ENCODE assay signal across 22 cellular contexts in the genomic region with DNA sequence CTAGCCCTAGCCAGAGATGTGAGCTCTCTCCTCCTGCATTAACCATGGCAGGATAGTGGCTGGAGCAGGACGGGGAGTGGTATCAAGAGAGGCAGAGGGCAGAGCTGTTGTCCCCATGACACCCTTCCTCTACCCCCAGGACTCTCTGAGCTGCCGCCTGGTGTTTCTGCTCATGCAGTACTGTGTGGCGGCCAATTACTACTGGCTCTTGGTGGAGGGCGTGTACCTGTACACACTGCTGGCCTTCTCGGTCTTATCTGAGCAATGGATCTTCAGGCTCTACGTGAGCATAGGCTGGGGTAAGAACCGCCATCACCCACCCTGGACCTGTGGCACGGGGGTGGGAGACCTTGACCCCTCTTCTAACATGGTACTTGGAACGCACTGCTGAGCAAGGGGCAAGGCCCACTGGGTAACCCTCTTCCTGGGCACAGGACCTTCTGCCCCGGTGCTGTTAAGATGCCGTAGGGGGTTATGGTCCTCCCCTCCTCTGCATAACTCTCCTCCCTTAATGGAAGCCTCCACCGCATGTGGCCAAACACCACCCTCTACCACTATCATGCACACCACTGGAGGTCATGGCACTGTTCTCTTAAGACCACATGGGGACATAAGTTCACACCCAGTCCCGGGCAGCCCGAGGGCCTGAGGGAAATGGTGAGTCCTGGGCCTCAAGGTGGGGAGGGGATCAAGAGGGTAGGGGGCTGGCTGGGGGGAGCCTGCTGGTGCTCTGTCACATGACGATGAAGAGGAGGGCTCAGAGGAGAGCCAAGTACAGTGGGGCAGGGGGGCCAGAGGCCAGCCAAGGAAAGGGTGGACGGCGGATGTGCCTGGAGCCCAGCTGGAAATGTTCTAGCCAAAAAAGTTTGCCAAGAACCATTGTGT. TPM values are rescaled to one million over a fixed set of nuclear protein-coding genes. Genes with fewer than 3 reads are reported as not detected.
A peak's percentile ranks its signal among the peaks of the same experiment; 100 is the strongest.
DNase-seq lines count a peak whose midpoint lies in the region; ATAC-seq and TF ChIP-seq lines count a peak whose summit lies in the region.
"Had no signal": no experiment of that assay in that cellular context is flagged by ENCODE, and none has a peak within 500 bp of the region (broad histone marks: within the 10 kb centered on the region; RNA-seq: fewer than 3 reads in every experiment).

No MANE protein-coding gene starts in this region.

- H3K27ac Mint-ChIP-seq in CD14-positive monocyte (no peak overlapping the region), H9 (no peak overlapping the region)
- H3K27ac Mint-ChIP-seq in T-helper 2 cell treated with Interferon-gamma antibody and Interleukin-4, amounts not matched to agents 5 μg/mL and 100 μg/mL, for 36 hours, result no peak overlapping the region
- H3K27ac Mint-ChIP-seq: CD4-positive, alpha-beta T cell had no signal

- H4K5ac ChIP-seq in H9 (ENCODE audit: insufficient read length, low read depth, low read length), result no peak overlapping the region

- H3K4me1 ChIP-seq in H9 (ENCODE audit: insufficient read depth, low read length), result peaks cover 2% of the 10 kb centered on the region; the same call in 1 of the 2 replicates
- H3K4me1 ChIP-seq in sigmoid colon, result no peaks in the 10 kb centered on the region

- H3T11ph ChIP-seq in H9 (ENCODE audit: low read length), result no peak overlapping the region

- H3K4me2 ChIP-seq in H9 (ENCODE audit: insufficient read depth, insufficient read length, low read length), result no peak overlapping the region

- no peak for TF ChIP-seq POLR2A in sigmoid colon (IDR thresholded peaks at IDR 0.05)

- TF ChIP-seq EP300 in sigmoid colon (IDR thresholded peaks at IDR 0.05), result no peak

- H3K23me2 ChIP-seq in H9 (ENCODE audit: insufficient read length, low read depth, low read length, poor library complexity, severe bottlenecking), result no peaks in the 10 kb centered on the region

- H4K8ac ChIP-seq in H9 (replicated peaks; ENCODE audit: insufficient read length, low read depth, low read length), result no peak overlapping the region

- H3K4me1 Mint-ChIP-seq in CD14-positive monocyte, result no peaks in the 10 kb centered on the region
- peaks cover 13 to 18% of the 10 kb centered on the region in 2 experiments for H3K4me1 Mint-ChIP-seq in H9
- H3K4me1 Mint-ChIP-seq in T-helper 2 cell treated with Interferon-gamma antibody and Interleukin-4, amounts not matched to agents 5 μg/mL and 100 μg/mL, for 36 hours (ENCODE audit: low read depth), result no peaks in the 10 kb centered on the region

- H3K27ac ChIP-seq in H9 (ENCODE audit: insufficient read length, low read depth, low read length) (no peak overlapping the region), coronary artery (no peak overlapping the region), sigmoid colon (no peak overlapping the region)
- H3K27ac ChIP-seq: SK-N-MC had no signal

- H3K4me3 Mint-ChIP-seq in CD14-positive monocyte (no peak overlapping the region), H9 (no peak overlapping the region)
- H3K4me3 Mint-ChIP-seq in T-helper 2 cell treated with Interferon-gamma antibody and Interleukin-4, amounts not matched to agents 5 μg/mL and 100 μg/mL, for 36 hours, result no peak overlapping the region
- H3K4me3 Mint-ChIP-seq: CD4-positive, alpha-beta T cell had no signal

- no peaks in the 10 kb centered on the region for H3K79me2 ChIP-seq in H9 (ENCODE audit: insufficient read depth, low read length)

- H2AFZ ChIP-seq in H9 (ENCODE audit: low read length), result no peak overlapping the region

- peak; percentile 40 for DNase-seq in CD14-positive monocyte (ENCODE audit: low spot score)
- peak; percentile 6 for DNase-seq in H9
- peak; percentile 65 for DNase-seq in coronary artery (ENCODE audit: low spot score)
- peak; percentile 44 for DNase-seq in sigmoid colon
- DNase-seq in NCI-H2107 treated with DMSO at 0.1 percent for 48 hours (lab: John Stamatoyannopoulos, UW; ENCODE audit: unreplicated experiment), result no peak
- no peak for DNase-seq in sciatic nerve (ENCODE audit: low spot score)
- DNase-seq in T-helper 2 cell treated with Interferon-gamma antibody and Interleukin-4, amounts not matched to agents 5 μg/mL and 100 μg/mL, for 36 hours (ENCODE audit: low spot score), result no peak
- DNase-seq: CD4-positive, alpha-beta T cell; COR-L47; DMS 273 treated with DMSO at 0.1 percent for 48 hours; Kasumi-1; NCI-H1694; NCI-H2081; NCI-H2171 treated with DMSO at 0.1 percent for 48 hours; NCI-H526; OCI-M1; SHP77 had no signal

- no peak overlapping the region for H4K91ac ChIP-seq in H9 (ENCODE audit: insufficient read length, low read depth, low read length)

- H4K20me1 ChIP-seq in H9 (ENCODE audit: control insufficient read depth, insufficient read depth, insufficient read length), result no peaks in the 10 kb centered on the region

- H2AK5ac ChIP-seq in H9 (ENCODE audit: insufficient read length, low read length), result no peak overlapping the region

- H3K4ac ChIP-seq in H9 (ENCODE audit: low read depth, low read length), result no peak overlapping the region

- H3K27me3 ChIP-seq in H9 (ENCODE audit: insufficient read depth, low read length) (no peaks in the 10 kb centered on the region), sigmoid colon (no peaks in the 10 kb centered on the region)

- no peaks in the 10 kb centered on the region for H3K9me3 ChIP-seq in H9 (ENCODE audit: control insufficient read depth, low read depth, low read length)
- H3K9me3 ChIP-seq in sigmoid colon, result no peaks in the 10 kb centered on the region

- H3K27me3 Mint-ChIP-seq in CD14-positive monocyte (ENCODE audit: low read depth in 3 of 3) (peaks cover 0 to 13% (median 7%) of the 10 kb centered on the region in 3 donors), H9 (ENCODE audit: low read depth) (peaks cover 29% of the 10 kb centered on the region)
- peaks cover 13% of the 10 kb centered on the region for H3K27me3 Mint-ChIP-seq in T-helper 2 cell treated with Interferon-gamma antibody and Interleukin-4, amounts not matched to agents 5 μg/mL and 100 μg/mL, for 36 hours (ENCODE audit: low read depth)

- no peak overlapping the region for H2BK12ac ChIP-seq in H9 (ENCODE audit: insufficient read length, low read depth, low read length)

- WGBS in H9 (ENCODE audit: extremely low coverage, insufficient read length, low lambda C conversion rate), result no CpG with 5 or more reads among the region's 17 CpGs
- WGBS in sigmoid colon, 2 donors, result 91 to 92% methylated on average over 17 of the region's 17 CpGs

- H3K9ac ChIP-seq in H9 (ENCODE audit: extremely low read depth, insufficient read length, low read length), result no peak overlapping the region

- no peaks in the 10 kb centered on the region for H3K79me1 ChIP-seq in H9 (ENCODE audit: insufficient read depth, low read depth, low read length, poor library complexity, severe bottlenecking)

- H3K18ac ChIP-seq in H9 (ENCODE audit: insufficient read length, low read depth, low read length), result no peak overlapping the region

- no peak for TF ChIP-seq CTCF in CD14-positive monocyte (IDR thresholded peaks at IDR 0.05)
- no peak for TF ChIP-seq CTCF in H9 (conservative IDR thresholded peaks at IDR 0.05)
- no peak for TF ChIP-seq CTCF in coronary artery (IDR thresholded peaks at IDR 0.05)
- no peak for TF ChIP-seq CTCF in sigmoid colon (IDR thresholded peaks at IDR 0.05)

- H3K36me3 Mint-ChIP-seq in CD14-positive monocyte (no peaks in the 10 kb centered on the region), H9 (ENCODE audit: insufficient read depth in 1 of 3, low read depth in 3 of 3) (no peaks in the 10 kb centered on the region)
- no peaks in the 10 kb centered on the region for H3K36me3 Mint-ChIP-seq in T-helper 2 cell treated with Interferon-gamma antibody and Interleukin-4, amounts not matched to agents 5 μg/mL and 100 μg/mL, for 36 hours (ENCODE audit: low read depth)

- no peak overlapping the region for H2BK5ac ChIP-seq in H9 (ENCODE audit: insufficient read length, low read length)

- no peak overlapping the region for H2BK20ac ChIP-seq in H9 (ENCODE audit: low read depth, low read length, poor library complexity, severe bottlenecking)

- H3K36me3 ChIP-seq in sigmoid colon, result no peaks in the 10 kb centered on the region

- no peak overlapping the region for H3K23ac ChIP-seq in H9 (ENCODE audit: insufficient read length, low read depth, low read length)

- no peak overlapping the region for H2BK120ac ChIP-seq in H9 (ENCODE audit: low read depth, low read length, poor library complexity, severe bottlenecking)

- H3K9me3 Mint-ChIP-seq in CD14-positive monocyte (peaks cover 0 to 2% (median 0%) of the 10 kb centered on the region in 7 donors), H9 (no peaks in the 10 kb centered on the region; a peak in 1 of 5 replicates)
- no peaks in the 10 kb centered on the region for H3K9me3 Mint-ChIP-seq in T-helper 2 cell treated with Interferon-gamma antibody and Interleukin-4, amounts not matched to agents 5 μg/mL and 100 μg/mL, for 36 hours
- H3K9me3 Mint-ChIP-seq: CD4-positive, alpha-beta T cell had no signal

- H3K14ac ChIP-seq in H9 (ENCODE audit: insufficient read depth, low read length), result no peak overlapping the region

- no peak overlapping the region for H3K56ac ChIP-seq in H9 (ENCODE audit: insufficient read length, low read depth, low read length)

- ATAC-seq in sciatic nerve, result no peak

- no peak overlapping the region for H3K4me3 ChIP-seq in coronary artery
- H3K4me3 ChIP-seq in sigmoid colon, result no peak overlapping the region
- H3K4me3 ChIP-seq: SK-N-MC had no signal

- H2BK15ac ChIP-seq in H9 (ENCODE audit: low read depth, low read length), result no peak overlapping the region

- intact Hi-C loops in CD14-positive monocyte (cut with micrococcal nuclease) (no loop called here), sigmoid colon (cut with DNase I) (no loop called here), sciatic nerve (cut with DNase I) (no loop called here)

RNA-seq across cellular contexts. Expression of a gene that starts 25.1 kb away (rescaled TPM):
- not detected for polyA plus RNA-seq in CD14-positive monocyte
- 0.85 and 1.0 TPM in 2 replicates for total RNA-seq in H9 (2021)
- total RNA-seq in sigmoid colon, result under 1 TPM in 1 of 4 donors, not detected in 3; 0.14 TPM
- polyA plus RNA-seq in sigmoid colon, result under 1 TPM in 1 of 3 donors, not detected in 2; 0.06 TPM
- total RNA-seq in sciatic nerve, result 1.6 TPM
- total RNA-seq: A673; CD4-positive, alpha-beta T cell; G401; MCF 10A had no signal
- polyA plus RNA-seq: BJ had no signal

RNA-seq across cellular contexts. Expression of a gene that starts 41.3 kb away (rescaled TPM):
- polyA plus RNA-seq in CD14-positive monocyte, result 10 to 100 TPM; 12.0 to 15.5 TPM
- 9.4 and 9.6 TPM in 2 replicates for total RNA-seq in H9 (2021)
- 10 to 100 TPM; 11.5 to 20.8 (median 18.9) TPM for total RNA-seq in sigmoid colon
- polyA plus RNA-seq in sigmoid colon, result 10 to 100 TPM in 2 of 3 donors, 1 to 10 TPM in 1; 8.8 to 15.0 (median 13.9) TPM
- 15.3 TPM for total RNA-seq in sciatic nerve

Comparison
In these comparisons a context has a peak if more than half of its experiments do, and no peak if none do; other contexts are left out.
1. DNase-seq: peak in CD14-positive monocyte (single experiment), H9 (single experiment), coronary artery (single experiment) and sigmoid colon (single experiment); none in NCI-H2107 treated with DMSO at 0.1 percent for 48 hours (single experiment), sciatic nerve (single experiment) and T-helper 2 cell treated with Interferon-gamma antibody and Interleukin-4, amounts not matched to agents 5 μg/mL and 100 μg/mL, for 36 hours (single experiment).